Comparison of ENCODE assay signal across 8 cellular contexts in the genomic region with DNA sequence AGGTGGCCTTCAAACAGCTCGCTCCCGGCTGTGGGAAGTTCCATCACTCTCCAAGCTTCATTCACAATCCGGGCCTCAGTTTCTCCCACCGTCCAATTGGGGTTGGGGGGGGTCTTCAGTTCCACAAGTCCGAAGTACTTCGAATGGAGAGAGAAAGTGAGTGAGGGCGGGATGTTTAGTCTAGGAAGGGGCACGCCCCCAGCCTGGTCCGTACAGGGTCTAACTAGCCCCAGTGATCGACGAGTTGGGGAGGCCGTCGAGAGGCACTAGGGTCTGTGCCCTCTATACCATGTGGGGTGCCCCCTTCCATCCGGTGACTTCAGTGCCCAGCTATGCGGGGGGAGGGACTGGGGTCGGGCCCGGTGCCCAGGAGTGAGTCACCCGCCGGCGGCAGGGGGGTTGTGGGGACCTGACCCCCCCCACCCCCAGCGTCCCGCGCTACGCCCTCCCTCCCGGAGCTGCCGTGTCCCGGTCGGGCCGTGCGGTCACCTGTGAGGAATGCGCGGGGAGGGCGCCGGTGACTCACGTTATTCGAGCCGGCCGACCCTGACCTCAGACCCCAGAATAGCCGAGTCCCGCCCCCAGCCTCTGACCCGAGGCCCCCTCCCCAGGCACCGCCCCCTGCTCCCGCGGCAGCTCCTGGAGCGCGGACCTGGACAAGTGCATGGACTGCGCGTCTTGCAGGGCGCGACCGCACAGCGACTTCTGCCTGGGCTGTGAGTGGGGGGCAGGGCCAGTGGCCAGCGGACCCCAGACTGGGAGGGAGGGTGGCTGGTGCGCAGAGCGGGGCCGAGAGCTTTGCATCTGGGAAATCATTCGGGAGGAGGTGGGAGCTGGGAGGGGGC. TPM values are rescaled to one million over a fixed set of nuclear protein-coding genes. Genes with fewer than 3 reads are reported as not detected.
A peak's percentile ranks its signal among the peaks of the same experiment; 100 is the strongest.
DNase-seq lines count a peak whose midpoint lies in the region; ATAC-seq and TF ChIP-seq lines count a peak whose summit lies in the region.

No MANE protein-coding gene starts in this region.

- H3K79me2 ChIP-seq in Loucy (ENCODE audit: insufficient read depth, low read length), result peaks cover 30% of the 10 kb centered on the region

- H3K27me3 ChIP-seq in CD4-positive, alpha-beta memory T cell (ENCODE audit: insufficient read depth, low read length), result no peaks in the 10 kb centered on the region
- no peaks in the 10 kb centered on the region for H3K27me3 ChIP-seq in Loucy (ENCODE audit: insufficient read depth, low read length, poor library complexity, severe bottlenecking)

- peak in 4 of 5 donors; percentile 31 to 90 (median 44) for DNase-seq in CD4-positive, alpha-beta memory T cell
- DNase-seq in activated CD8-positive, alpha-beta T cell treated with anti-CD3 and anti-CD28 coated beads for 36 hours, result peak; percentile 75
- DNase-seq in effector CD4-positive, alpha-beta T cell, result peak; percentile 73
- peak; percentile 87 to 91 for DNase-seq in lung microvascular endothelial cell (ENCODE audit: low read depth in 2 of 2)
- DNase-seq in stimulated activated CD8-positive, alpha-beta memory T cell treated with anti-CD3 and anti-CD28 coated beads, Interleukin-4, amount 100 ng/mL, for 48 hours, result peak; percentile 66

- H3K9me3 ChIP-seq in CD4-positive, alpha-beta memory T cell (ENCODE audit: control insufficient read depth in 1 of 2, low read length in 2 of 2), result no peaks in the 10 kb centered on the region
- no peaks in the 10 kb centered on the region for H3K9me3 ChIP-seq in Loucy (ENCODE audit: insufficient read depth, low read depth, low read length)

- ATAC-seq in activated CD8-positive, alpha-beta T cell treated with anti-CD3 and anti-CD28 coated beads for 36 hours, result peak; percentile 8
- ATAC-seq in GM21423 (IDR thresholded peaks at IDR 0.05; ENCODE audit: unreplicated experiment), result no peak
- no peak for ATAC-seq in HG03469 (IDR thresholded peaks at IDR 0.05; ENCODE audit: unreplicated experiment)

- H3K4me1 ChIP-seq in CD4-positive, alpha-beta memory T cell (ENCODE audit: insufficient read depth, low read length), result peaks cover 51% of the 10 kb centered on the region
- peaks cover 15% of the 10 kb centered on the region for H3K4me1 ChIP-seq in Loucy (ENCODE audit: insufficient read depth, low read length, poor library complexity, severe bottlenecking)

- H3K36me3 ChIP-seq in CD4-positive, alpha-beta memory T cell (ENCODE audit: insufficient read depth, low read length), result peaks cover 4% of the 10 kb centered on the region
- no peaks in the 10 kb centered on the region for H3K36me3 ChIP-seq in Loucy (ENCODE audit: insufficient read depth, low read length)

- peaks cover 3 to 12% of the 10 kb centered on the region in 2 donors for H3K36me3 Mint-ChIP-seq in CD4-positive, alpha-beta memory T cell
- peaks cover 2% of the 10 kb centered on the region for H3K36me3 Mint-ChIP-seq in activated CD8-positive, alpha-beta T cell treated with anti-CD3 and anti-CD28 coated beads for 36 hours (ENCODE audit: low read depth)

- H3K4me1 Mint-ChIP-seq in CD4-positive, alpha-beta memory T cell, result peaks cover 19 to 60% (median 39%) of the 10 kb centered on the region in 4 donors
- H3K4me1 Mint-ChIP-seq in activated CD8-positive, alpha-beta T cell treated with anti-CD3 and anti-CD28 coated beads for 36 hours (ENCODE audit: low read depth), result peaks cover 44% of the 10 kb centered on the region

- peak overlapping the region; percentile 30 to 59 for H3K4me3 ChIP-seq in CD4-positive, alpha-beta memory T cell (ENCODE audit: low read length in 2 of 2)
- peak overlapping the region; percentile 75 for H3K4me3 ChIP-seq in Loucy (ENCODE audit: low read length, poor library complexity, severe bottlenecking)

- H3K4me3 Mint-ChIP-seq in CD4-positive, alpha-beta memory T cell, result peak overlapping the region; percentile 84 to 97 (median 86)
- peak overlapping the region; percentile 77 for H3K4me3 Mint-ChIP-seq in activated CD8-positive, alpha-beta T cell treated with anti-CD3 and anti-CD28 coated beads for 36 hours

- CTCF ChIA-PET in CD4-positive, alpha-beta memory T cell (lab: Charles Lee; ENCODE audit: partially characterized antibody), result interaction anchor here (1.8 to 18.6 kb wide), 5 partner anchors 7 to 109 kb away, joined by 4 to 444 read pairs (median 22); partner anchors contain the start of gene CLDN9
- CTCF ChIA-PET in activated CD8-positive, alpha-beta T cell treated with anti-CD3 and anti-CD28 coated beads for 36 hours (lab: Charles Lee), result interaction anchor here (0.6 to 10.5 kb wide), 12 partner anchors 10 to 130 kb away, joined by 3 to 135 read pairs (median 4); no protein-coding TSS in a partner anchor

- no peaks in the 10 kb centered on the region for H3K9me2 ChIP-seq in Loucy (replicated peaks; ENCODE audit: low read depth, low read length)

- POLR2A ChIA-PET in CD4-positive, alpha-beta memory T cell (lab: Charles Lee; ENCODE audit: partially characterized antibody), result interaction anchor here (0.8 to 5.9 kb wide), 19 partner anchors 10 to 149 kb away, joined by 3 to 89 read pairs (median 3); partner anchors contain the start of gene ZNF213
- POLR2A ChIA-PET in activated CD8-positive, alpha-beta T cell treated with anti-CD3 and anti-CD28 coated beads for 36 hours (lab: Charles Lee), result interaction anchor here (0.7 to 2.1 kb wide), 10 partner anchors 8 to 109 kb away, joined by 3 to 6 read pairs (median 4); partner anchors contain the start of genes FLYWCH1 and PKMYT1

- intact Hi-C loops in CD4-positive, alpha-beta memory T cell (cut with micrococcal nuclease), result loop anchor here (1.0 to 10.0 kb wide), 3 partner anchors 7 to 116 kb away; no protein-coding TSS in a partner anchor
- intact Hi-C loops in activated CD8-positive, alpha-beta T cell treated with anti-CD3 and anti-CD28 coated beads for 36 hours (cut with micrococcal nuclease), result no loop called here

- H2AFZ ChIP-seq in Loucy (ENCODE audit: low read length), result peak overlapping the region; percentile 55; the same call in 1 of the 2 replicates

- peak overlapping the region; percentile 80 to 99 (median 89) for H3K27ac Mint-ChIP-seq in CD4-positive, alpha-beta memory T cell
- H3K27ac Mint-ChIP-seq in activated CD8-positive, alpha-beta T cell treated with anti-CD3 and anti-CD28 coated beads for 36 hours, result peak overlapping the region; percentile 97

- peak overlapping the region; percentile 85 for H3K4me2 ChIP-seq in Loucy (ENCODE audit: low read depth, low read length, poor library complexity, severe bottlenecking)

- no peaks in the 10 kb centered on the region for H3F3A ChIP-seq in Loucy (ENCODE audit: low read depth)

- H4K20me1 ChIP-seq in Loucy (ENCODE audit: insufficient read depth, low read length, poor library complexity, severe bottlenecking), result peaks cover 12% of the 10 kb centered on the region

- no peaks in the 10 kb centered on the region for H3K9me3 Mint-ChIP-seq in CD4-positive, alpha-beta memory T cell
- no peaks in the 10 kb centered on the region for H3K9me3 Mint-ChIP-seq in activated CD8-positive, alpha-beta T cell treated with anti-CD3 and anti-CD28 coated beads for 36 hours

- H3K27me3 Mint-ChIP-seq in CD4-positive, alpha-beta memory T cell, result peaks cover 0 to 2% of the 10 kb centered on the region in 2 donors
- peaks cover 4% of the 10 kb centered on the region for H3K27me3 Mint-ChIP-seq in activated CD8-positive, alpha-beta T cell treated with anti-CD3 and anti-CD28 coated beads for 36 hours

- H3K27ac ChIP-seq in CD4-positive, alpha-beta memory T cell (ENCODE audit: low read depth, low read length), result peak overlapping the region; percentile 90

- peak overlapping the region; percentile 83 for H3K9ac ChIP-seq in Loucy (ENCODE audit: low read depth, low read length, poor library complexity, severe bottlenecking)

- TF ChIP-seq CTCF in Loucy (conservative IDR thresholded peaks at IDR 0.05; ENCODE audit: low read length), result no peak
- TF ChIP-seq CTCF in activated CD8-positive, alpha-beta T cell treated with anti-CD3 and anti-CD28 coated beads for 36 hours (IDR thresholded peaks at IDR 0.05), result no peak

RNA-seq across cellular contexts. Expression of gene TNFRSF12A, which starts 0.7 kb away (rescaled TPM):
- 1 to 10 TPM in 1 of 2 experiments, under 1 TPM in 1; 0.73 to 1.0 TPM for total RNA-seq in CD4-positive, alpha-beta memory T cell
- under 1 TPM; 0.33 to 0.44 TPM for polyA plus RNA-seq in CD4-positive, alpha-beta memory T cell
- 10 to 100 TPM; 11.8 to 13.5 TPM for total RNA-seq in activated CD8-positive, alpha-beta T cell treated with anti-CD3 and anti-CD28 coated beads for 36 hours
- 44.2 and 54.8 TPM in 2 replicates for total RNA-seq in lung microvascular endothelial cell

RNA-seq across cellular contexts. Expression of gene CLDN6, which starts 2.8 kb away (rescaled TPM):
- total RNA-seq in CD4-positive, alpha-beta memory T cell, result not detected
- not detected for polyA plus RNA-seq in CD4-positive, alpha-beta memory T cell
- total RNA-seq in activated CD8-positive, alpha-beta T cell treated with anti-CD3 and anti-CD28 coated beads for 36 hours, result not detected
- not detected in 2 replicates for total RNA-seq in lung microvascular endothelial cell

RNA-seq across cellular contexts. Expression of gene HCFC1R1, which starts 2.9 kb away (rescaled TPM):
- total RNA-seq in CD4-positive, alpha-beta memory T cell, result 10 to 100 TPM; 16.0 to 18.0 TPM
- polyA plus RNA-seq in CD4-positive, alpha-beta memory T cell, result 10 to 100 TPM; 18.5 to 23.8 TPM
- 10 to 100 TPM; 24.2 to 24.8 TPM for total RNA-seq in activated CD8-positive, alpha-beta T cell treated with anti-CD3 and anti-CD28 coated beads for 36 hours
- total RNA-seq in lung microvascular endothelial cell, result 4.6 and 6.1 TPM in 2 replicates

RNA-seq across cellular contexts. Expression of gene THOC6, which starts 3.0 kb away (rescaled TPM):
- 10 to 100 TPM; 18.4 to 22.5 TPM for total RNA-seq in CD4-positive, alpha-beta memory T cell
- 10 to 100 TPM; 41.4 to 48.8 TPM for polyA plus RNA-seq in CD4-positive, alpha-beta memory T cell
- 10 to 100 TPM; 55.4 to 56.6 TPM for total RNA-seq in activated CD8-positive, alpha-beta T cell treated with anti-CD3 and anti-CD28 coated beads for 36 hours
- 17.2 and 18.3 TPM in 2 replicates for total RNA-seq in lung microvascular endothelial cell

RNA-seq across cellular contexts. Expression of gene CLDN9, which starts 8.1 kb away (rescaled TPM):
- total RNA-seq in CD4-positive, alpha-beta memory T cell, result not detected
- polyA plus RNA-seq in CD4-positive, alpha-beta memory T cell, result not detected
- not detected for total RNA-seq in activated CD8-positive, alpha-beta T cell treated with anti-CD3 and anti-CD28 coated beads for 36 hours
- not detected in 2 replicates for total RNA-seq in lung microvascular endothelial cell

Comparison
In these comparisons a context has a peak if more than half of its experiments do, and no peak if none do; other contexts are left out.
1. RNA of gene TNFRSF12A, which starts 0.7 kb away (total RNA-seq): 44.2 to 54.8 TPM in lung microvascular endothelial cell and 11.8 to 13.5 TPM in activated CD8-positive, alpha-beta T cell treated with anti-CD3 and anti-CD28 coated beads for 36 hours; 0.73 to 1.0 TPM in CD4-positive, alpha-beta memory T cell; every median in the first group is over 4 times any median in the second.
2. Peak in every context shown above with its lines, with median percentiles within 50 percentile points of each other: DNase-seq.